ENCODE assay signal across 1 cellular context in genomic region chr6:26022737-26023136, GRCh38.
TF ChIP-seq lines count a peak whose summit lies in the region.

No MANE protein-coding gene starts in this region.

TF ChIP-seq in GM12878, 131 proteins besides CTCF, POLR2A, EP300 and RAD21 (continued from another document):
- TF ChIP-seq ZBED1 (IDR thresholded peaks at IDR 0.05; ENCODE audit: borderline replicate concordance), result no peak
- TF ChIP-seq RELB (IDR thresholded peaks at IDR 0.05; ENCODE audit: low read depth), result no peak
